ENCODE assay signal across 15 cellular contexts in genomic region chr14:70097576-70098256, GRCh38.
DNase-seq lines count a peak whose midpoint lies in the region; ATAC-seq, FAIRE-seq and TF ChIP-seq lines count a peak whose summit lies in the region.
"Had no signal": no experiment of that assay in that cellular context is flagged by ENCODE, and none has a peak within 500 bp of the region (broad histone marks: within the 10 kb centered on the region; RNA-seq: fewer than 3 reads in every experiment).

No MANE protein-coding gene starts in this region.

- H3K4me1 ChIP-seq in pancreas, result no peaks in the 10 kb centered on the region

- no peaks in the 10 kb centered on the region for H3K27me3 ChIP-seq in pancreas
- H3K27me3 ChIP-seq: BLaER1 had no signal

- H3K36me3 Mint-ChIP-seq in effector memory CD8-positive, alpha-beta T cell (ENCODE audit: insufficient read depth), result no peaks in the 10 kb centered on the region

- DNase-seq in NCI-H1092 (lab: John Stamatoyannopoulos, UW) (peak; percentile 70), NCI-H2029 treated with DMSO at 0.1 percent for 48 hours (lab: John Stamatoyannopoulos, UW) (peak; percentile 82), SHP77 (lab: John Stamatoyannopoulos, UW) (peak; percentile 43 to 73), pancreas (no peak), coronary artery (ENCODE audit: low spot score) (no peak)
- DNase-seq in stimulated activated CD4-positive, alpha-beta T cell treated with anti-CD3 and anti-CD28 coated beads, Interleukin-2, amount 100 ng/mL, for 48 hours, result no peak
- DNase-seq in effector memory CD8-positive, alpha-beta T cell, result no peak
- DNase-seq: central memory CD4-positive, alpha-beta T cell; DMS 273 treated with DMSO at 0.1 percent for 48 hours; left colon had no signal

- no peak for FAIRE-seq in pancreas (lab: Jason Lieb, UNC)

- no peaks in the 10 kb centered on the region for H3K4me1 Mint-ChIP-seq in effector memory CD8-positive, alpha-beta T cell (ENCODE audit: low read depth in 2 of 2)
- H3K4me1 Mint-ChIP-seq: activated T-helper 17 cell treated with anti-CD3 and anti-CD28 coated beads, Interleukin-2, amount 50 U/mL, for 72 hours had no signal

- no peaks in the 10 kb centered on the region for H3K9me3 ChIP-seq in pancreas
- H3K9me3 ChIP-seq: BLaER1 had no signal

- H3K9me3 Mint-ChIP-seq in effector memory CD8-positive, alpha-beta T cell, result no peaks in the 10 kb centered on the region
- H3K9me3 Mint-ChIP-seq: activated T-helper 17 cell treated with anti-CD3 and anti-CD28 coated beads, Interleukin-2, amount 50 U/mL, for 72 hours; endodermal cell had no signal

- no peaks in the 10 kb centered on the region for H3K36me3 ChIP-seq in pancreas
- H3K36me3 ChIP-seq: BLaER1 had no signal

- intact Hi-C loops in pancreas (cut with DNase I), result no loop called here

- H3K27ac Mint-ChIP-seq in effector memory CD8-positive, alpha-beta T cell, result no peak overlapping the region
- H3K27ac Mint-ChIP-seq: activated T-helper 17 cell treated with anti-CD3 and anti-CD28 coated beads, Interleukin-2, amount 50 U/mL, for 72 hours; endodermal cell had no signal

- 52 to 57% methylated on average over 1 of the region's 1 CpG for WGBS in pancreas, 2 donors

- H3K27ac ChIP-seq in pancreas, result no peak overlapping the region
- no peak overlapping the region for H3K27ac ChIP-seq in coronary artery
- H3K27ac ChIP-seq: BLaER1, skin epidermis, VCaP had no signal

- no peak overlapping the region for H3K4me3 ChIP-seq in pancreas
- H3K4me3 ChIP-seq in coronary artery, result no peak overlapping the region
- H3K4me3 ChIP-seq: BLaER1, skin epidermis had no signal

- H3K27me3 Mint-ChIP-seq in effector memory CD8-positive, alpha-beta T cell, result peaks cover 55 to 57% of the 10 kb centered on the region in 2 donors

- no peak for TF ChIP-seq CTCF in pancreas (IDR thresholded peaks at IDR 0.05)
- TF ChIP-seq CTCF in coronary artery (IDR thresholded peaks at IDR 0.05), result no peak

- ATAC-seq in pancreas, result peak in 3 of 4 donors; percentile 11 to 24 (median 24)
- no peak for ATAC-seq in effector memory CD8-positive, alpha-beta T cell (replicated peaks)
- ATAC-seq: activated T-helper 17 cell treated with anti-CD3 and anti-CD28 coated beads, Interleukin-2, amount 50 U/mL, for 72 hours; left colon had no signal

- no peak overlapping the region for H3K4me3 Mint-ChIP-seq in effector memory CD8-positive, alpha-beta T cell
- H3K4me3 Mint-ChIP-seq: activated T-helper 17 cell treated with anti-CD3 and anti-CD28 coated beads, Interleukin-2, amount 50 U/mL, for 72 hours; endodermal cell had no signal

Comparison
In these comparisons a context has a peak if more than half of its experiments do, and no peak if none do; other contexts are left out.
1. DNase-seq: peak in NCI-H1092 (single experiment), NCI-H2029 treated with DMSO at 0.1 percent for 48 hours (single experiment) and SHP77 (2 of 2); none in pancreas (0 of 6), stimulated activated CD4-positive, alpha-beta T cell treated with anti-CD3 and anti-CD28 coated beads, Interleukin-2, amount 100 ng/mL, for 48 hours (0 of 2), coronary artery (single experiment) and effector memory CD8-positive, alpha-beta T cell (0 of 3).